Comparison of ENCODE assay signal across 8 cellular contexts in genomic region chr7:134782121-134782623, GRCh38. TPM values are rescaled to one million over a fixed set of nuclear protein-coding genes. Genes with fewer than 3 reads are reported as not detected.
DNase-seq lines count a peak whose midpoint lies in the region; ATAC-seq and TF ChIP-seq lines count a peak whose summit lies in the region.

No MANE protein-coding gene starts in this region.

- CTCF ChIA-PET in activated CD8-positive, alpha-beta T cell treated with anti-CD3 and anti-CD28 coated beads for 36 hours (lab: Charles Lee), result no interaction called here

- TF ChIP-seq POLR2A in prostate gland (IDR thresholded peaks at IDR 0.05), result no peak

- no peak overlapping the region for H3K4me3 Mint-ChIP-seq in activated CD8-positive, alpha-beta T cell treated with anti-CD3 and anti-CD28 coated beads for 36 hours

- H3K9me3 ChIP-seq in prostate gland, result no peaks in the 10 kb centered on the region

- H3K27ac ChIP-seq in prostate gland, result peak overlapping the region; percentile 85 to 88

- no peaks in the 10 kb centered on the region for H3K4me1 Mint-ChIP-seq in activated CD8-positive, alpha-beta T cell treated with anti-CD3 and anti-CD28 coated beads for 36 hours (ENCODE audit: low read depth)

- H3K27me3 ChIP-seq in prostate gland (replicated peaks; ENCODE audit: insufficient read depth), result no peaks in the 10 kb centered on the region

- intact Hi-C loops in prostate gland (cut with DNase I), result loop anchor here (5.0 to 10.0 kb wide), 4 partner anchors 45 to 165 kb away; no protein-coding TSS in a partner anchor
- intact Hi-C loops in activated CD8-positive, alpha-beta T cell treated with anti-CD3 and anti-CD28 coated beads for 36 hours (cut with micrococcal nuclease), result no loop called here

- peak; percentile 88 for ATAC-seq in GM18511 (IDR thresholded peaks at IDR 0.05; ENCODE audit: unreplicated experiment)
- ATAC-seq in HG02588 (IDR thresholded peaks at IDR 0.05; ENCODE audit: unreplicated experiment), result peak; percentile 84
- ATAC-seq in activated CD8-positive, alpha-beta T cell treated with anti-CD3 and anti-CD28 coated beads for 36 hours, result no peak
- no peak for ATAC-seq in GM18519 (IDR thresholded peaks at IDR 0.05; ENCODE audit: low FRiP score, unreplicated experiment)

- TF ChIP-seq CTCF in prostate gland (IDR thresholded peaks at IDR 0.05), result no peak
- TF ChIP-seq CTCF in activated CD8-positive, alpha-beta T cell treated with anti-CD3 and anti-CD28 coated beads for 36 hours (IDR thresholded peaks at IDR 0.05), result no peak

- H3K27ac Mint-ChIP-seq in activated CD8-positive, alpha-beta T cell treated with anti-CD3 and anti-CD28 coated beads for 36 hours, result no peak overlapping the region

- no peaks in the 10 kb centered on the region for H3K9me3 Mint-ChIP-seq in activated CD8-positive, alpha-beta T cell treated with anti-CD3 and anti-CD28 coated beads for 36 hours

- H3K27me3 Mint-ChIP-seq in activated CD8-positive, alpha-beta T cell treated with anti-CD3 and anti-CD28 coated beads for 36 hours, result peaks cover 3% of the 10 kb centered on the region

- DNase-seq in amniotic epithelial cell (ENCODE audit: low read depth) (peak; percentile 68), prostate gland (ENCODE audit: low spot score) (no peak), hippocampal formation (lab: John Stamatoyannopoulos, UW) (no peak), HK-2 (ENCODE audit: unreplicated experiment) (no peak)
- no peak for DNase-seq in activated CD8-positive, alpha-beta T cell treated with anti-CD3 and anti-CD28 coated beads for 36 hours

- H3K36me3 Mint-ChIP-seq in activated CD8-positive, alpha-beta T cell treated with anti-CD3 and anti-CD28 coated beads for 36 hours (ENCODE audit: low read depth), result no peaks in the 10 kb centered on the region

- peak overlapping the region in 1 of 2 donors; percentile 57 for H3K4me3 ChIP-seq in prostate gland

- WGBS in prostate gland, result 61% methylated on average over 4 of the region's 4 CpGs

- no peaks in the 10 kb centered on the region for H3K36me3 ChIP-seq in prostate gland

- POLR2A ChIA-PET in activated CD8-positive, alpha-beta T cell treated with anti-CD3 and anti-CD28 coated beads for 36 hours (lab: Charles Lee), result no interaction called here

- H3K4me1 ChIP-seq in prostate gland (replicated peaks), result peaks cover 9% of the 10 kb centered on the region

RNA-seq across cellular contexts. Expression of gene CALD1, which starts 2.7 kb away (rescaled TPM):
- 100 to 1,000 TPM; 307 to 314 TPM for total RNA-seq in prostate gland
- total RNA-seq in activated CD8-positive, alpha-beta T cell treated with anti-CD3 and anti-CD28 coated beads for 36 hours, result 1 to 10 TPM; 2.1 to 2.2 TPM

Comparison
In these comparisons a context has a peak if more than half of its experiments do, and no peak if none do; other contexts are left out.
1. ATAC-seq: peak in GM18511 (single experiment) and HG02588 (single experiment); none in activated CD8-positive, alpha-beta T cell treated with anti-CD3 and anti-CD28 coated beads for 36 hours (single experiment) and GM18519 (single experiment).
2. RNA of gene CALD1, which starts 2.7 kb away (total RNA-seq): 307 to 314 TPM in prostate gland; 2.1 to 2.2 TPM in activated CD8-positive, alpha-beta T cell treated with anti-CD3 and anti-CD28 coated beads for 36 hours; every median in the first group is over 10 times any median in the second.